In genomic region chr11:63919267-63920125, GRCh38 we compare ENCODE assay signal across 8 cellular contexts. TPM values are rescaled to one million over a fixed set of nuclear protein-coding genes. Genes with fewer than 3 reads are reported as not detected.
A peak's percentile ranks its signal among the peaks of the same experiment; 100 is the strongest.
DNase-seq lines count a peak whose midpoint lies in the region; ATAC-seq and TF ChIP-seq lines count a peak whose summit lies in the region.

No MANE protein-coding gene starts in this region.

- no peaks in the 10 kb centered on the region for H3K36me3 ChIP-seq in CD4-positive, alpha-beta memory T cell (ENCODE audit: insufficient read depth, low read length)
- no peaks in the 10 kb centered on the region for H3K36me3 ChIP-seq in parathyroid adenoma (ENCODE audit: control insufficient read depth, insufficient read depth, low read length)

- no peak overlapping the region for H3K4me3 ChIP-seq in CD4-positive, alpha-beta memory T cell (ENCODE audit: low read length in 2 of 2)
- peak overlapping the region; percentile 6 to 15 for H3K4me3 ChIP-seq in foreskin fibroblast (ENCODE audit: low read depth in 1 of 2, low read length in 2 of 2)
- H3K4me3 ChIP-seq in parathyroid adenoma (ENCODE audit: low read depth, low read length) = peak overlapping the region; percentile 36

- peak overlapping the region; percentile 53 for H3K9ac ChIP-seq in parathyroid adenoma

- no peak overlapping the region for H3K27ac ChIP-seq in CD4-positive, alpha-beta memory T cell (ENCODE audit: low read depth, low read length)
- H3K27ac ChIP-seq in parathyroid adenoma = peak overlapping the region; percentile 99

- POLR2A ChIA-PET in CD4-positive, alpha-beta memory T cell (lab: Charles Lee; ENCODE audit: partially characterized antibody) = interaction anchor here (1.5 kb wide), 1 partner anchor 13 kb away, joined by 3 read pairs; no protein-coding TSS in a partner anchor

- H2AFZ ChIP-seq in parathyroid adenoma = peak overlapping the region; percentile 51

- H3K27me3 Mint-ChIP-seq in CD4-positive, alpha-beta memory T cell = no peaks in the 10 kb centered on the region

- no peak for DNase-seq in CD4-positive, alpha-beta memory T cell
- DNase-seq in NCI-H526 treated with DMSO at 0.1 percent for 48 hours (lab: John Stamatoyannopoulos, UW) (peak; percentile 41), foreskin fibroblast (peak; percentile 52 to 70), GM19238 (ENCODE audit: insufficient read length, low spot score) (no peak)
- DNase-seq in activated CD4-positive, alpha-beta T cell treated with anti-CD3 and anti-CD28 coated beads, Interleukin-2, amount 50 U/mL, for 1 hour = no peak

- TF ChIP-seq CTCF in foreskin fibroblast (IDR thresholded peaks at IDR 0.05; ENCODE audit: low read depth, low read length) (no peak), parathyroid adenoma (IDR thresholded peaks at IDR 0.05) (no peak)

- H3K9me3 ChIP-seq in CD4-positive, alpha-beta memory T cell (ENCODE audit: control insufficient read depth in 1 of 2, low read length in 2 of 2) = no peaks in the 10 kb centered on the region
- H3K9me3 ChIP-seq in parathyroid adenoma (ENCODE audit: control insufficient read depth, low read length) = no peaks in the 10 kb centered on the region

- H3K4me2 ChIP-seq in parathyroid adenoma (ENCODE audit: low read length) = peak overlapping the region; percentile 76

- peaks cover 8 to 26% (median 12%) of the 10 kb centered on the region in 4 donors for H3K4me1 Mint-ChIP-seq in CD4-positive, alpha-beta memory T cell

- H3K9me3 Mint-ChIP-seq in CD4-positive, alpha-beta memory T cell = no peaks in the 10 kb centered on the region

- CTCF ChIA-PET in CD4-positive, alpha-beta memory T cell (lab: Charles Lee; ENCODE audit: partially characterized antibody) = interaction anchor here (0.9 to 6.2 kb wide), 2 partner anchors 82 to 97 kb away, joined by 3 to 74 read pairs; partner anchors contain the start of gene MARK2

- intact Hi-C loops in CD4-positive, alpha-beta memory T cell (cut with micrococcal nuclease) = no loop called here

- H3K4me3 Mint-ChIP-seq in CD4-positive, alpha-beta memory T cell = peak overlapping the region in 1 of 8 donors; percentile 62

- H3K36me3 Mint-ChIP-seq in CD4-positive, alpha-beta memory T cell = no peaks in the 10 kb centered on the region

- H3K79me2 ChIP-seq in parathyroid adenoma = no peaks in the 10 kb centered on the region

- no peak for ATAC-seq in HG03196 (IDR thresholded peaks at IDR 0.05; ENCODE audit: unreplicated experiment)
- no peak for ATAC-seq in HG03442 (IDR thresholded peaks at IDR 0.05; ENCODE audit: unreplicated experiment)

- H3K27me3 ChIP-seq in CD4-positive, alpha-beta memory T cell (ENCODE audit: insufficient read depth, low read length) = no peaks in the 10 kb centered on the region
- no peaks in the 10 kb centered on the region for H3K27me3 ChIP-seq in parathyroid adenoma (ENCODE audit: control insufficient read depth, insufficient read depth, low read length)

- H3K27ac Mint-ChIP-seq in CD4-positive, alpha-beta memory T cell = peak overlapping the region in 4 of 7 donors; percentile 36 to 84 (median 56)

- H3K4me1 ChIP-seq in CD4-positive, alpha-beta memory T cell (ENCODE audit: insufficient read depth, low read length) = peaks cover 28% of the 10 kb centered on the region
- H3K4me1 ChIP-seq in parathyroid adenoma = peaks cover 9% of the 10 kb centered on the region

RNA-seq across cellular contexts. Expression of gene RCOR2, which starts 2.5 kb away (rescaled TPM):
- not detected for total RNA-seq in CD4-positive, alpha-beta memory T cell
- polyA plus RNA-seq in CD4-positive, alpha-beta memory T cell = not detected

RNA-seq across cellular contexts. Expression of gene NAA40, which starts 19.3 kb away (rescaled TPM):
- total RNA-seq in CD4-positive, alpha-beta memory T cell = 10 to 100 TPM; 24.2 to 24.8 TPM
- polyA plus RNA-seq in CD4-positive, alpha-beta memory T cell = 1 to 10 TPM; 6.1 to 9.9 TPM

RNA-seq across cellular contexts. Expression of gene COX8A, which starts 54.9 kb away (rescaled TPM):
- total RNA-seq in CD4-positive, alpha-beta memory T cell = 100 to 1,000 TPM; 113 to 130 TPM
- 100 to 1,000 TPM; 382 to 433 TPM for polyA plus RNA-seq in CD4-positive, alpha-beta memory T cell

Comparison
In these comparisons a context has a peak if more than half of its experiments do, and no peak if none do; other contexts are left out.
1. DNase-seq: peak in NCI-H526 treated with DMSO at 0.1 percent for 48 hours (single experiment) and foreskin fibroblast (2 of 2); none in CD4-positive, alpha-beta memory T cell (0 of 5), GM19238 (single experiment) and activated CD4-positive, alpha-beta T cell treated with anti-CD3 and anti-CD28 coated beads, Interleukin-2, amount 50 U/mL, for 1 hour (single experiment).
2. H3K4me3 ChIP-seq: peak in foreskin fibroblast (2 of 2) and parathyroid adenoma (single experiment); none in CD4-positive, alpha-beta memory T cell (0 of 2).